ENCODE assay signal across 8 cellular contexts in the genomic region with DNA sequence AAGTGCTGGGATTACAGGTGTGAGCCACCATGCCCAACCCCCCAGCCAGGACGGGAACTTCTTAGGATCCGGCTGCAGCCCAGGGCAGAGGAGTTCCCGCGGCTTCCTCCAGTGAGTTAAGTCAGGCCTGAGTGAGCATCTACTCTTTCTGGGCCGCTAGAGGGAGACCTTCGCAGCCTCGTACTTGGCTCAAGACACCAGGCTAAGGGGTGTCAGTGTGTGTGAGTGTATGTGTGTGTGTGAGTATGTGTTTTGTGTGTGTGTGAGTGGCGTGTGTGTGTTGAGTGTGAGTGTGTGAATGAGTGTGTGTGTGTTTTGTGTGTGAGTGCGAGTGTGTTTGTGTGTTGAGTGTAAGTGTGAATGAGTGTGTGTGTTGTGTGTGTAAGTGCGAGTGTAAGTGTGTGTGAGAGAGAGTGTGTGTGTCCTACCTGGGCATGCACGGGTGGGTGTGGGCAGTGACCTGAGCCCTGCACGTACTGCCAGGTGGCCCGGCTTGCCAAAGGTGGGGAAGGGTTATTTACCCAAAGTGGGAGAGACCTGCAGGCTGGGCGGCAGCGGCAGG. TPM values are rescaled to one million over a fixed set of nuclear protein-coding genes. Genes with fewer than 3 reads are reported as not detected.
DNase-seq lines count a peak whose midpoint lies in the region; ATAC-seq, FAIRE-seq and TF ChIP-seq lines count a peak whose summit lies in the region.

No MANE protein-coding gene starts in this region.

- no peaks in the 10 kb centered on the region; the same call in 1 of the 2 replicates for H4K20me1 ChIP-seq in HepG2 (ENCODE audit: insufficient read depth, low read length)

- intact Hi-C loops in HepG2 (cut with micrococcal nuclease; ENCODE audit: unreplicated experiment) = loop anchor here (1.0 kb wide), 1 partner anchor 132 kb away; no protein-coding TSS in a partner anchor

- H3K27me3 ChIP-seq in BE2C (no peaks in the 10 kb centered on the region), HepG2 (ENCODE audit: control insufficient read depth in 1 of 2, insufficient read depth in 2 of 2, low read length in 2 of 2) (peaks cover 6 to 41% of the 10 kb centered on the region in 2 experiments)

- TF ChIP-seq CTCF in BE2C (IDR thresholded peaks at IDR 0.05; ENCODE audit: low read depth, low read length) = peak; percentile 92
- TF ChIP-seq CTCF in choroid plexus epithelial cell (conservative IDR thresholded peaks at IDR 0.05; ENCODE audit: low read depth, low read length) = peak; percentile 92
- TF ChIP-seq CTCF in HepG2 (CRISPR knock-in tag; IDR thresholded peaks at IDR 0.05) = peak; percentile 95

- H3K4me1 ChIP-seq in BE2C (no peaks in the 10 kb centered on the region), HepG2 (ENCODE audit: insufficient read depth, low read length) (peaks cover 20% of the 10 kb centered on the region)

- H3K9me3 ChIP-seq in BE2C (no peaks in the 10 kb centered on the region), HepG2 (ENCODE audit: low read length) (no peaks in the 10 kb centered on the region)

- no peak for TF ChIP-seq POLR2A in HepG2 (IDR thresholded peaks at IDR 0.05; ENCODE audit: insufficient read depth in 1 of 2, low read depth in 2 of 2, low read length in 2 of 2)

- ATAC-seq in HepG2 (peak; percentile 88), GM18520 (IDR thresholded peaks at IDR 0.05; ENCODE audit: unreplicated experiment) (no peak)

- no peaks in the 10 kb centered on the region for H3K36me3 ChIP-seq in BE2C
- no peaks in the 10 kb centered on the region for H3K36me3 ChIP-seq in HepG2 (replicated peaks in 1 of 2; ENCODE audit: control insufficient read depth in 1 of 2, insufficient read depth in 2 of 2, low read length in 2 of 2)

- TF ChIP-seq RAD21 in HepG2 (CRISPR knock-in tag; IDR thresholded peaks at IDR 0.05) = peak; percentile 64; the same call in 1 of the 2 replicates

- in situ Hi-C loops in HepG2 (cut with HindIII; ENCODE audit: extremely low pct_ligation_motif_present, low pct_unique_long_range_greater_than_20kb) = loop anchor here (5.0 kb wide), 1 partner anchor 132 kb away; no protein-coding TSS in a partner anchor

- BruUV-seq in HepG2 (replicated peaks; lab: Mats Ljungman, UMichigan) = no TSS peak

- no peak overlapping the region for H2AFZ ChIP-seq in HepG2 (ENCODE audit: low read length)

- CTCF ChIA-PET in HEK293T (lab: Yijun Ruan, JAX) (interaction anchor here (0.9 to 1.2 kb wide), 3 partner anchors 8 to 61 kb away, joined by 3 to 4 read pairs (median 3); no protein-coding TSS in a partner anchor), HepG2 (lab: Yijun Ruan, JAX; ENCODE audit: low intra/inter-chr PET ratio, low total read pairs) (interaction anchor here (2.5 kb wide), 1 partner anchor 132 kb away, joined by 28 read pairs; no protein-coding TSS in a partner anchor)

- FAIRE-seq in HepG2 (lab: Jason Lieb, UNC) = peak; percentile 99

- 20% methylated on average over 15 of the region's 15 CpGs for WGBS in HepG2 (ENCODE audit: low lambda C conversion rate)

- POLR2A ChIA-PET in HEK293T (lab: Yijun Ruan, JAX) (interaction anchor here (1.5 kb wide), 1 partner anchor 35 kb away, joined by 4 read pairs; no protein-coding TSS in a partner anchor), HepG2 (lab: Yijun Ruan, JAX) (no interaction called here)

- H3K4me3 ChIP-seq in BE2C (ENCODE audit: low read depth, low read length) = no peak overlapping the region
- H3K4me3 ChIP-seq in choroid plexus epithelial cell (ENCODE audit: low read depth, low read length) = no peak overlapping the region
- H3K4me3 ChIP-seq in HepG2 (replicated peaks in 1 of 3; ENCODE audit: insufficient read depth in 1 of 3, low read depth in 2 of 3, low read length in 3 of 3) = no peak overlapping the region

- no peak overlapping the region for H3K27ac ChIP-seq in HepG2 (ENCODE audit: extremely low read length, insufficient read depth, low read length)

- H3K4me2 ChIP-seq in HepG2 (ENCODE audit: low read depth, low read length) = no peak overlapping the region

- H3K9ac ChIP-seq in HepG2 (ENCODE audit: insufficient read depth, low read depth, low read length) = no peak overlapping the region

- TF ChIP-seq EP300 in HepG2 (IDR thresholded peaks at IDR 0.05; ENCODE audit: low read depth in 2 of 2, low read length in 2 of 2) (no peak), HepG2 (CRISPR knock-in tag; IDR thresholded peaks at IDR 0.05; ENCODE audit: borderline replicate concordance) (0 out of 2 replicates have a peak, but pooled peaks have one; percentile 29)

- H3K79me2 ChIP-seq in HepG2 (ENCODE audit: insufficient read depth, low read length) = no peaks in the 10 kb centered on the region

- DNase-seq in BE2C = peak; percentile 79
- DNase-seq in HEK293T (ENCODE audit: extremely low spot score) = peak; percentile 87
- peak; percentile 40 for DNase-seq in NCI-H524 treated with DMSO at 0.1 percent for 48 hours (lab: John Stamatoyannopoulos, UW)
- peak; percentile 75 to 78 for DNase-seq in activated CD4-positive, alpha-beta T cell treated with anti-CD3 and anti-CD28 coated beads for 4 hours
- DNase-seq in choroid plexus epithelial cell (ENCODE audit: low read depth) = peak; percentile 97
- DNase-seq in HepG2 (ENCODE audit: low spot score) = peak; percentile 71
- DNase-seq in stimulated activated CD4-positive, alpha-beta T cell treated with anti-CD3 and anti-CD28 coated beads, Interleukin-4, amount 100 ng/mL, for 48 hours (ENCODE audit: low read depth in 2 of 2) = peak; percentile 60 to 72

TF ChIP-seq in HEK293T, 16 proteins besides CTCF, POLR2A, EP300 and RAD21:
- no peak for TF ChIP-seq HDGF (IDR thresholded peaks at IDR 0.05; ENCODE audit: borderline replicate concordance)
- TF ChIP-seq TARDBP (IDR thresholded peaks at IDR 0.05) = peak; percentile 75; the same call in 1 of the 2 replicates
- TF ChIP-seq PKNOX1 (IDR thresholded peaks at IDR 0.05) = peak; percentile 81

RNA-seq across cellular contexts. Expression of gene TMEM235, which starts 58.5 kb away (rescaled TPM):
- polyA plus RNA-seq in BE2C (2012; ENCODE audit: insufficient read depth, insufficient read length, low read depth) = not detected
- not detected in 2 replicates for total RNA-seq in HepG2 (2016; rRNA removed; fragmentation: Illumina TruSeq; extraction: Trizol)
- not detected in 2 replicates for total RNA-seq in HepG2 (2016; cell fraction: cytosol; rRNA removed; fragmentation: Illumina TruSeq; extraction: Trizol; ENCODE audit: low read depth)
- not detected in 2 replicates for total RNA-seq in HepG2 (2016; cell fraction: insoluble cytoplasmic fraction; rRNA removed; fragmentation: Illumina TruSeq; extraction: Trizol)
- total RNA-seq in HepG2 (2016; cell fraction: membrane; rRNA removed; fragmentation: Illumina TruSeq; extraction: Trizol) = not detected in 2 replicates
- total RNA-seq in HepG2 (2016; cell fraction: nucleus; rRNA removed; fragmentation: Illumina TruSeq; extraction: Trizol) = not detected in 2 replicates
- polyA plus RNA-seq in HepG2 (2011; rRNA removed) = not detected in 2 replicates
- polyA plus RNA-seq in HepG2 (2011; cell fraction: cytosol; rRNA removed) = not detected in 2 replicates
- not detected in 2 replicates for polyA plus RNA-seq in HepG2 (2011; cell fraction: nucleus; rRNA removed)
- polyA plus RNA-seq in HepG2 (2012) = not detected in 2 replicates
- polyA plus RNA-seq in HepG2 (2016; cell fraction: cytosol; fragmentation: Illumina TruSeq; extraction: Trizol; ENCODE audit: low read depth) = not detected in 2 replicates
- polyA plus RNA-seq in HepG2 (2016; cell fraction: insoluble cytoplasmic fraction; fragmentation: Illumina TruSeq; extraction: Trizol; ENCODE audit: low read depth) = not detected in 2 replicates
- not detected in 2 replicates for polyA plus RNA-seq in HepG2 (2016; cell fraction: membrane; fragmentation: Illumina TruSeq; extraction: Trizol; ENCODE audit: low read depth)
- polyA plus RNA-seq in HepG2 (2016; cell fraction: nucleus; fragmentation: Illumina TruSeq; extraction: Trizol; ENCODE audit: insufficient read depth, low read depth) = not detected in 2 replicates
- not detected in 2 replicates for polyA minus RNA-seq in HepG2 (2011; rRNA and poly(A)+ RNA removed; ENCODE audit: low replicate concordance)
- polyA minus RNA-seq in HepG2 (2011; cell fraction: cytosol; rRNA and poly(A)+ RNA removed) = not detected in 2 replicates
- not detected in 2 replicates for polyA minus RNA-seq in HepG2 (2011; cell fraction: nucleus; rRNA and poly(A)+ RNA removed)

Comparison
In these comparisons a context has a peak if more than half of its experiments do, and no peak if none do; other contexts are left out.
1. DNase-seq: peak in every context shown above with its lines; median percentile 97 in choroid plexus epithelial cell; 87 in HEK293T; 79 in BE2C; 76 in activated CD4-positive, alpha-beta T cell treated with anti-CD3 and anti-CD28 coated beads for 4 hours; 71 in HepG2; 66 in stimulated activated CD4-positive, alpha-beta T cell treated with anti-CD3 and anti-CD28 coated beads, Interleukin-4, amount 100 ng/mL, for 48 hours; 40 in NCI-H524 treated with DMSO at 0.1 percent for 48 hours.